ENCODE assay signal across 20 cellular contexts in the genomic region with DNA sequence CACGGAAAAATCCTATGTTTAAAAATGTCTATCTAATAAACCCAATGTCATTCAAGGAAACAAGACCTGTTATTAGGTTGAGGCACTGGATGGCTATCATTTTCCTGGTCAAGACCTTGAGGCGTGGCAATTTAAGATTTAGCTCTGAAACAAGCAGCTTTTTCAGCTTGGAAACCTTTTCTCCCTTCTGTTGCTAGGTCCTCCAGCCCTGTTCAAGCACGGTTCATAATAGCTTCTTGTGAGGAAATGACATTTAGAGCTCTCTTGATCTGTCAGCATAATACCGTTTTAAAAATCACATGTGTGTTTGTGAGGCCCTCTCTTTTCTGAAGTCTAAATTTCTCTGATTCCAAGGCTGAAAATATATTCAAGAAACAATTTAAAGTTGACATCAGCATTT.
A peak's percentile ranks its signal among the peaks of the same experiment; 100 is the strongest.
DNase-seq lines count a peak whose midpoint lies in the region; ATAC-seq, FAIRE-seq and TF ChIP-seq lines count a peak whose summit lies in the region.
"Had no signal": no experiment of that assay in that cellular context is flagged by ENCODE, and none has a peak within 500 bp of the region (broad histone marks: within the 10 kb centered on the region; RNA-seq: fewer than 3 reads in every experiment).

No MANE protein-coding gene starts in this region.

- H3K9me3 Mint-ChIP-seq in activated CD8-positive, alpha-beta T cell treated with anti-CD3 and anti-CD28 coated beads for 36 hours, result peaks cover 5% of the 10 kb centered on the region
- H3K9me3 Mint-ChIP-seq: activated T-helper 17 cell treated with anti-CD3 and anti-CD28 coated beads, Interleukin-2, amount 50 U/mL, for 72 hours; CD4-positive, alpha-beta T cell had no signal

- H3K27me3 ChIP-seq in heart left ventricle (peaks cover 0 to 18% (median 0%) of the 10 kb centered on the region in 9 donors), subcutaneous abdominal adipose tissue (ENCODE audit: control insufficient read depth in 5 of 5, insufficient read depth in 4 of 5, low read length in 5 of 5) (peaks cover 0 to 3% (median 0%) of the 10 kb centered on the region in 5 donors)
- H3K27me3 ChIP-seq: adrenal gland, left lung, upper lobe of left lung had no signal

- peak; percentile 99 for FAIRE-seq in islet of Langerhans (lab: Jason Lieb, UNC)
- FAIRE-seq: frontal cortex had no signal

- 58 to 76% (median 69%) methylated on average over 4 of the region's 4 CpGs for WGBS in heart left ventricle, 4 donors

- no peak for DNase-seq in heart left ventricle
- DNase-seq in left ventricle myocardium superior, result no peak
- DNase-seq in SK-MEL-5 (ENCODE audit: low read depth, low spot score), result peak; percentile 31
- DNase-seq in left colon, result no peak
- DNase-seq in activated naive CD4-positive, alpha-beta T cell treated with anti-CD3 and anti-CD28 coated beads, Interleukin-2, amount 50 U/mL, for 16 hours, result no peak
- DNase-seq in activated CD8-positive, alpha-beta T cell treated with anti-CD3 and anti-CD28 coated beads for 36 hours, result no peak
- DNase-seq: adrenal gland; CD4-positive, alpha-beta T cell; endodermal cell; left lung; NCI-H1417; RPMI8226; stimulated activated naive CD8-positive, alpha-beta T cell treated with anti-CD3 and anti-CD28 coated beads, Interleukin-15, Interleukin-2, amounts not matched to agents 100 U/mL and 50 U/mL, for 24 hours; T-helper 1 cell; upper lobe of left lung had no signal

- in situ Hi-C loops in SK-MEL-5 (cut with HindIII; ENCODE audit: low pct_unique_long_range_greater_than_20kb, low sequenced_read_pairs), result no loop called here

- intact Hi-C loops in heart left ventricle (cut with DNase I) (no loop called here), left ventricle myocardium superior (cut with micrococcal nuclease) (no loop called here), left colon (cut with DNase I, micrococcal nuclease) (no loop called here)
- intact Hi-C loops in activated CD8-positive, alpha-beta T cell treated with anti-CD3 and anti-CD28 coated beads for 36 hours (cut with micrococcal nuclease), result no loop called here

- no peak overlapping the region for H3K9ac ChIP-seq in subcutaneous abdominal adipose tissue (ENCODE audit: low read length in 5 of 5)

- POLR2A ChIA-PET in activated CD8-positive, alpha-beta T cell treated with anti-CD3 and anti-CD28 coated beads for 36 hours (lab: Charles Lee), result no interaction called here

- H3K4me3 ChIP-seq in heart left ventricle, result no peak overlapping the region
- H3K4me3 ChIP-seq in subcutaneous abdominal adipose tissue (ENCODE audit: low read depth in 1 of 5, low read length in 5 of 5), result no peak overlapping the region
- H3K4me3 ChIP-seq: adrenal gland, left lung, upper lobe of left lung had no signal

- CTCF ChIA-PET in activated CD8-positive, alpha-beta T cell treated with anti-CD3 and anti-CD28 coated beads for 36 hours (lab: Charles Lee), result no interaction called here

- H3K9me3 ChIP-seq in heart left ventricle, result peaks cover 0 to 3% (median 0%) of the 10 kb centered on the region in 12 donors
- H3K9me3 ChIP-seq in subcutaneous abdominal adipose tissue (ENCODE audit: control insufficient read depth in 5 of 5, low read length in 5 of 5), result peaks cover 0 to 7% (median 3%) of the 10 kb centered on the region in 5 donors
- H3K9me3 ChIP-seq: adrenal gland, left lung, upper lobe of left lung had no signal

- H3K4me1 Mint-ChIP-seq in activated CD8-positive, alpha-beta T cell treated with anti-CD3 and anti-CD28 coated beads for 36 hours (ENCODE audit: low read depth), result peaks cover 7% of the 10 kb centered on the region

- TF ChIP-seq POLR2A in heart left ventricle (IDR thresholded peaks at IDR 0.05), result no peak

- H3K36me3 Mint-ChIP-seq in activated CD8-positive, alpha-beta T cell treated with anti-CD3 and anti-CD28 coated beads for 36 hours (ENCODE audit: low read depth), result no peaks in the 10 kb centered on the region

- peaks cover 12% of the 10 kb centered on the region for H3K27me3 Mint-ChIP-seq in activated CD8-positive, alpha-beta T cell treated with anti-CD3 and anti-CD28 coated beads for 36 hours

- ATAC-seq in heart left ventricle (no peak), left ventricle myocardium superior (no peak), left colon (no peak)
- no peak for ATAC-seq in activated CD8-positive, alpha-beta T cell treated with anti-CD3 and anti-CD28 coated beads for 36 hours
- ATAC-seq: activated T-helper 17 cell treated with anti-CD3 and anti-CD28 coated beads, Interleukin-2, amount 50 U/mL, for 72 hours; left lung; stimulated activated naive CD8-positive, alpha-beta T cell treated with anti-CD3 and anti-CD28 coated beads, Interleukin-15, Interleukin-2, amounts not matched to agents 100 U/mL and 50 U/mL, for 24 hours had no signal

- H3K36me3 ChIP-seq in heart left ventricle (no peaks in the 10 kb centered on the region), subcutaneous abdominal adipose tissue (ENCODE audit: control insufficient read depth in 5 of 5, insufficient read depth in 5 of 5, low read length in 5 of 5) (no peaks in the 10 kb centered on the region)
- H3K36me3 ChIP-seq: adrenal gland, left lung, upper lobe of left lung had no signal

- no peak for TF ChIP-seq CTCF in heart left ventricle (IDR thresholded peaks at IDR 0.05)
- no peak for TF ChIP-seq CTCF in activated CD8-positive, alpha-beta T cell treated with anti-CD3 and anti-CD28 coated beads for 36 hours (IDR thresholded peaks at IDR 0.05)

- no peak overlapping the region for H3K4me3 Mint-ChIP-seq in activated CD8-positive, alpha-beta T cell treated with anti-CD3 and anti-CD28 coated beads for 36 hours
- H3K4me3 Mint-ChIP-seq: activated T-helper 17 cell treated with anti-CD3 and anti-CD28 coated beads, Interleukin-2, amount 50 U/mL, for 72 hours; CD4-positive, alpha-beta T cell; endodermal cell had no signal

- no peak overlapping the region for H3K27ac Mint-ChIP-seq in activated CD8-positive, alpha-beta T cell treated with anti-CD3 and anti-CD28 coated beads for 36 hours
- H3K27ac Mint-ChIP-seq: activated T-helper 17 cell treated with anti-CD3 and anti-CD28 coated beads, Interleukin-2, amount 50 U/mL, for 72 hours; CD4-positive, alpha-beta T cell; endodermal cell had no signal

- peaks cover 0 to 8% (median 0%) of the 10 kb centered on the region in 12 donors for H3K4me1 ChIP-seq in heart left ventricle
- peaks cover 0 to 6% (median 0%) of the 10 kb centered on the region in 5 donors for H3K4me1 ChIP-seq in subcutaneous abdominal adipose tissue (ENCODE audit: control insufficient read depth in 5 of 5, insufficient read depth in 5 of 5, low read length in 5 of 5)
- H3K4me1 ChIP-seq: adrenal gland, left lung, upper lobe of left lung had no signal

- peak overlapping the region; percentile 34 to 79 (median 54) for H3K27ac ChIP-seq in heart left ventricle
- H3K27ac ChIP-seq in subcutaneous abdominal adipose tissue (ENCODE audit: low read depth, low read length), result peak overlapping the region; percentile 47
- H3K27ac ChIP-seq: adrenal gland, left lung, upper lobe of left lung, VCaP had no signal
